Comparison of ENCODE assay signal across 17 cellular contexts in the genomic region with DNA sequence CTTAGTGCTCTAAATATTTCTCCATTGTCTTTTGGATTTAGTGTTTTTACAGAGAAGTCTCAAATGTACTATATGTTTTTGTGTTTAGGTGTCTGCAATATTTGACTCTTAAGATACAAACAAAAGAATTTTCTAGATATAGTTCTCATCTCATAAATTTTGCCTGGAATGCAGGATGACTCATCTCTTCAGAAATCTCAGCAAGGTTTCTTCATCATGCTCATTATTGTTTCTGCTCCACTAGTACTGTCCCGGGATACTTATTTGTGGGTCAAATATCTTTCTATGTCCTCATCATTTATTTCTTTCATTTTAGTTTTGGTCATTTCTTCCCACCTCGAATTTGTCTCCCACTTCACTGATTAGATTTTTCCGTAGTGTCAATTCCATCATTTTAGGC. TPM values are rescaled to one million over a fixed set of nuclear protein-coding genes. Genes with fewer than 3 reads are reported as not detected.
DNase-seq lines count a peak whose midpoint lies in the region; ATAC-seq, FAIRE-seq and TF ChIP-seq lines count a peak whose summit lies in the region.
"Had no signal": no experiment of that assay in that cellular context is flagged by ENCODE, and none has a peak within 500 bp of the region (broad histone marks: within the 10 kb centered on the region; RNA-seq: fewer than 3 reads in every experiment).

No MANE protein-coding gene starts in this region.

- H3K27ac Mint-ChIP-seq in nephron progenitor cell = peak overlapping the region; percentile 2
- H3K27ac Mint-ChIP-seq: activated B cell treated with CpG ODN at 0.5 μM for 24 hours; activated naive CD8-positive, alpha-beta T cell; CD14-positive monocyte had no signal

- TF ChIP-seq CTCF in nephron progenitor cell (IDR thresholded peaks at IDR 0.05) (no peak), omental fat pad (IDR thresholded peaks at IDR 0.05) (no peak)

- peaks cover 4% of the 10 kb centered on the region; the same call in 1 of the 2 replicates for H3K4me1 ChIP-seq in SJCRH30
- H3K4me1 ChIP-seq: prostate gland, thyroid gland had no signal

- H3K27ac ChIP-seq in SJCRH30 = no peak overlapping the region
- H3K27ac ChIP-seq: coronary artery, prostate gland, thyroid gland had no signal

- DNase-seq in EL (peak; percentile 84), RCC 7860 (ENCODE audit: low spot score) (peak; percentile 32), dermis blood vessel endothelial cell (peak; percentile 54), nephron progenitor cell (no peak), mesenteric fat pad (ENCODE audit: low spot score) (no peak), SJCRH30 (no peak), omental fat pad (ENCODE audit: low spot score) (no peak)
- DNase-seq: activated B cell treated with CpG ODN at 0.5 μM for 24 hours; activated CD8-positive, alpha-beta memory T cell treated with anti-CD3 and anti-CD28 coated beads, Interleukin-2, amount 50 U/mL, for 48 hours; KBM-7; stimulated activated CD8-positive, alpha-beta memory T cell treated with anti-CD3 and anti-CD28 coated beads, Interleukin-4, amount 100 ng/mL, for 48 hours; thyroid gland had no signal

- peaks cover 3% of the 10 kb centered on the region; the same call in 1 of the 2 replicates for H3K9me3 ChIP-seq in SJCRH30 (replicated peaks)
- H3K9me3 ChIP-seq: prostate gland, thyroid gland had no signal

- H3K36me3 Mint-ChIP-seq in nephron progenitor cell (ENCODE audit: low read depth) = peaks cover 89% of the 10 kb centered on the region

- H3K9me3 Mint-ChIP-seq in nephron progenitor cell = peaks cover 23% of the 10 kb centered on the region

- no peaks in the 10 kb centered on the region for H3K4me1 Mint-ChIP-seq in nephron progenitor cell
- H3K4me1 Mint-ChIP-seq: activated B cell treated with CpG ODN at 0.5 μM for 24 hours, CD14-positive monocyte had no signal

- no peak overlapping the region for H3K4me3 Mint-ChIP-seq in nephron progenitor cell
- H3K4me3 Mint-ChIP-seq: activated B cell treated with CpG ODN at 0.5 μM for 24 hours; activated naive CD8-positive, alpha-beta T cell; CD14-positive monocyte had no signal

- no peaks in the 10 kb centered on the region for H3K27me3 ChIP-seq in SJCRH30
- H3K27me3 ChIP-seq: thyroid gland had no signal

- FAIRE-seq in RCC 7860 (lab: Jason Lieb, UNC) = no peak

- ATAC-seq in HG03196 (IDR thresholded peaks at IDR 0.05; ENCODE audit: unreplicated experiment) = no peak
- ATAC-seq in omental fat pad (ENCODE audit: low FRiP score) = no peak

- peaks cover 78% of the 10 kb centered on the region for H3K36me3 ChIP-seq in SJCRH30
- H3K36me3 ChIP-seq: prostate gland had no signal

- H3K4me3 ChIP-seq in SJCRH30 = no peak overlapping the region
- H3K4me3 ChIP-seq: coronary artery, prostate gland, thyroid gland had no signal

- H3K27me3 Mint-ChIP-seq in nephron progenitor cell (ENCODE audit: low read depth, poor library complexity) = no peaks in the 10 kb centered on the region
- H3K27me3 Mint-ChIP-seq: activated B cell treated with CpG ODN at 0.5 μM for 24 hours; activated naive CD8-positive, alpha-beta T cell had no signal

RNA-seq across cellular contexts. Expression of a gene that starts 9.5 kb away (rescaled TPM):
- 11.8 and 14.1 TPM in 2 replicates for total RNA-seq in dermis blood vessel endothelial cell
- 30.7 TPM for total RNA-seq in mesenteric fat pad
- 15.7 and 17.8 TPM in 2 replicates for total RNA-seq in SJCRH30 (2014; rRNA removed; shearing (Covaris generic))
- 10 to 100 TPM; 26.3 to 59.3 (median 35.7) TPM for total RNA-seq in omental fat pad

Comparison
In these comparisons a context has a peak if more than half of its experiments do, and no peak if none do; other contexts are left out.
1. DNase-seq: peak in EL (single experiment), RCC 7860 (single experiment) and dermis blood vessel endothelial cell (single experiment); none in nephron progenitor cell (single experiment), mesenteric fat pad (single experiment), SJCRH30 (0 of 2) and omental fat pad (single experiment).